ENCODE assay signal across 9 cellular contexts in genomic region chr17:33292184-33292980, GRCh38. TPM values are rescaled to one million over a fixed set of nuclear protein-coding genes. Genes with fewer than 3 reads are reported as not detected.
DNase-seq lines count a peak whose midpoint lies in the region; ATAC-seq, FAIRE-seq and TF ChIP-seq lines count a peak whose summit lies in the region.
"Had no signal": no experiment of that assay in that cellular context is flagged by ENCODE, and none has a peak within 500 bp of the region (broad histone marks: within the 10 kb centered on the region; RNA-seq: fewer than 3 reads in every experiment).

No MANE protein-coding gene starts in this region.

- no peak for FAIRE-seq in RCC 7860 (lab: Jason Lieb, UNC)

- POLR2A ChIA-PET in WTC11 (lab: Charles Lee) = no interaction called here

- no peak overlapping the region for H3K27ac Mint-ChIP-seq in activated CD4-positive, alpha-beta T cell treated with anti-CD3 and anti-CD28 coated beads, Interleukin-2, amount 10 ng/mL, durations not matched to agents 24 days and 14 days
- no peak overlapping the region for H3K27ac Mint-ChIP-seq in WTC11

- CTCF ChIA-PET in WTC11 (lab: Charles Lee) = interaction anchor here (0.6 to 5.6 kb wide), 26 partner anchors 9 to 459 kb away, joined by 3 to 55 read pairs (median 4); no protein-coding TSS in a partner anchor

- peaks cover 58% of the 10 kb centered on the region for H3K27me3 Mint-ChIP-seq in activated CD4-positive, alpha-beta T cell treated with anti-CD3 and anti-CD28 coated beads, Interleukin-2, amount 10 ng/mL, durations not matched to agents 24 days and 14 days
- peaks cover 87% of the 10 kb centered on the region for H3K27me3 Mint-ChIP-seq in WTC11 (ENCODE audit: low read depth)

- H3K4me1 ChIP-seq in tibial nerve (peaks cover 0 to 21% (median 0%) of the 10 kb centered on the region in 4 donors), spleen (peaks cover 0 to 22% (median 13%) of the 10 kb centered on the region in 6 donors)

- H3K27ac ChIP-seq in tibial nerve (peak overlapping the region in 1 of 4 donors; percentile 2), spleen (no peak overlapping the region)

- DNase-seq in activated CD4-positive, alpha-beta T cell treated with anti-CD3 and anti-CD28 coated beads for 48 hours = peak; percentile 7
- no peak for DNase-seq in activated CD4-positive, alpha-beta T cell treated with anti-CD3 and anti-CD28 coated beads, Interleukin-2, amount 10 ng/mL, durations not matched to agents 24 days and 14 days
- peak; percentile 66 for DNase-seq in WTC11 (ENCODE audit: low spot score)
- DNase-seq in tibial nerve (ENCODE audit: low spot score in 2 of 2) = no peak
- no peak for DNase-seq in SIG-M5 treated with dmso at 0.1 percent for 504 hours (lab: John Stamatoyannopoulos, UW; ENCODE audit: unreplicated experiment)
- no peak for DNase-seq in spleen
- no peak for DNase-seq in RCC 7860 (ENCODE audit: low spot score)

- no peak for TF ChIP-seq EP300 in tibial nerve (IDR thresholded peaks at IDR 0.05)

- no peaks in the 10 kb centered on the region for H3K36me3 ChIP-seq in tibial nerve
- H3K36me3 ChIP-seq in spleen = no peaks in the 10 kb centered on the region

- no peaks in the 10 kb centered on the region for H3K36me3 Mint-ChIP-seq in activated CD4-positive, alpha-beta T cell treated with anti-CD3 and anti-CD28 coated beads, Interleukin-2, amount 10 ng/mL, durations not matched to agents 24 days and 14 days (ENCODE audit: low read depth)
- H3K36me3 Mint-ChIP-seq in WTC11 = no peaks in the 10 kb centered on the region

- TF ChIP-seq POLR2A in tibial nerve (IDR thresholded peaks at IDR 0.05) (no peak), spleen (IDR thresholded peaks at IDR 0.05) (no peak)

- H3K4me1 Mint-ChIP-seq in activated CD4-positive, alpha-beta T cell treated with anti-CD3 and anti-CD28 coated beads, Interleukin-2, amount 10 ng/mL, durations not matched to agents 24 days and 14 days = no peaks in the 10 kb centered on the region
- H3K4me1 Mint-ChIP-seq in WTC11 = peaks cover 9% of the 10 kb centered on the region

- H3K9me3 ChIP-seq in tibial nerve = no peaks in the 10 kb centered on the region
- no peaks in the 10 kb centered on the region for H3K9me3 ChIP-seq in spleen

- peak; percentile 31; the same call in 1 of the 2 replicates for TF ChIP-seq CTCF in WTC11 (IDR thresholded peaks at IDR 0.05)
- peak in 2 of 5 experiments; percentile 16 to 29 for TF ChIP-seq CTCF in tibial nerve (IDR thresholded peaks at IDR 0.05)
- TF ChIP-seq CTCF in spleen (IDR thresholded peaks at IDR 0.05 in 8 of 11, conservative IDR thresholded peaks at IDR 0.05 in 3 of 11) = no peak

- ATAC-seq in WTC11 = peak; percentile 65

- H3K9me3 Mint-ChIP-seq in activated CD4-positive, alpha-beta T cell treated with anti-CD3 and anti-CD28 coated beads, Interleukin-2, amount 10 ng/mL, durations not matched to agents 24 days and 14 days = no peaks in the 10 kb centered on the region
- no peaks in the 10 kb centered on the region for H3K9me3 Mint-ChIP-seq in WTC11

- H3K4me3 ChIP-seq in iPS-11a (ENCODE audit: low read depth, low read length) (peak overlapping the region; percentile 39), tibial nerve (peak overlapping the region in 3 of 4 donors; percentile 7 to 43 (median 26)), spleen (peak overlapping the region in 3 of 8 donors; percentile 6 to 54 (median 13))

- intact Hi-C loops in activated CD4-positive, alpha-beta T cell treated with anti-CD3 and anti-CD28 coated beads, Interleukin-2, amount 10 ng/mL, durations not matched to agents 24 days and 14 days (cut with micrococcal nuclease) = no loop called here
- intact Hi-C loops in spleen (cut with DNase I; ENCODE audit: low total_unique reads) = no loop called here

- H3K4me3 Mint-ChIP-seq in activated CD4-positive, alpha-beta T cell treated with anti-CD3 and anti-CD28 coated beads, Interleukin-2, amount 10 ng/mL, durations not matched to agents 24 days and 14 days = no peak overlapping the region
- H3K4me3 Mint-ChIP-seq in WTC11 = peak overlapping the region; percentile 69

- H3K27me3 ChIP-seq in tibial nerve = peaks cover 0 to 37% of the 10 kb centered on the region in 2 donors
- peaks cover 0 to 94% (median 51%) of the 10 kb centered on the region in 7 donors for H3K27me3 ChIP-seq in spleen (replicated peaks in 1 of 7)

- 0 to 1% methylated on average over 26 of the region's 72 CpGs for WGBS in tibial nerve, 2 donors
- 0 to 4% (median 2%) methylated on average over 27 to 72 of the region's 72 CpGs for WGBS in spleen, 5 donors

TF ChIP-seq in WTC11, 78 proteins besides CTCF, POLR2A, EP300 and RAD21:
- TF ChIP-seq MLX (CRISPR knock-in tag; IDR thresholded peaks at IDR 0.05) (no peak), HMGXB4 (CRISPR knock-in tag; IDR thresholded peaks at IDR 0.05) (peak; percentile 62)

RNA-seq across cellular contexts. Expression of gene ASIC2, which starts 0.7 kb away (rescaled TPM):
- total RNA-seq in activated CD4-positive, alpha-beta T cell treated with anti-CD3 and anti-CD28 coated beads, Interleukin-2, amount 10 ng/mL, durations not matched to agents 24 days and 14 days = not detected in 2 replicates
- total RNA-seq in WTC11 (2021) (2.1 to 2.7 TPM (median 2.3 TPM) in 3 replicates), tibial nerve (1 to 10 TPM in 1 of 4 donors, under 1 TPM in 3; 0.21 to 1.5 (median 0.50) TPM), spleen (not detected)
- polyA plus RNA-seq in spleen = not detected
- total RNA-seq: HT-29 had no signal

Comparison
In these comparisons a context has a peak if more than half of its experiments do, and no peak if none do; other contexts are left out.
1. DNase-seq: peak in activated CD4-positive, alpha-beta T cell treated with anti-CD3 and anti-CD28 coated beads for 48 hours (single experiment) and WTC11 (single experiment); none in activated CD4-positive, alpha-beta T cell treated with anti-CD3 and anti-CD28 coated beads, Interleukin-2, amount 10 ng/mL, durations not matched to agents 24 days and 14 days (single experiment), tibial nerve (0 of 2), SIG-M5 treated with dmso at 0.1 percent for 504 hours (single experiment), spleen (single experiment) and RCC 7860 (single experiment).